ENCODE assay signal across 23 cellular contexts in the genomic region with DNA sequence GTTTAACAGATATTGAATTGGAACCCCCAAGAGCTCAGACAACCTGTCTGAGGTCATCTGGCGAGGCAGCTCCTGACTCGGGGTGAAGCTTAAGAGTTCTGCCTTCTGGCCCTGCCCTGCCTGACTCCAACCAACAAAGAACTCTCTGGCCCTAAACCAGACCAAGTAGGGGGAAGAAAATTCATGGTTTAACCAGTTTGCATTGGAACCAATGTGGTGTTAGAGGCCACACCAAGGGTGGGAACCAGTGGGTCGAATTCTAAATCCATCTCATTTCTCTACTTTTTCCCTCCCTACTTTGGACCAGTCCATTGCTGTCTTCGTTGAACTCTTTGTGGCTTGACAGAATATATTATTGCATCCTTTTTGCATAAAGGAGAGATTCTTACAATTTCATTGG. TPM values are rescaled to one million over a fixed set of nuclear protein-coding genes. Genes with fewer than 3 reads are reported as not detected.
"Had no signal": no experiment of that assay in that cellular context is flagged by ENCODE, and none has a peak within 500 bp of the region (broad histone marks: within the 10 kb centered on the region; RNA-seq: fewer than 3 reads in every experiment).

No MANE protein-coding gene starts in this region.

- H3K27ac ChIP-seq: dorsolateral prefrontal cortex, esophagus muscularis mucosa, gastroesophageal sphincter, left ventricle myocardium inferior, neutrophil, right atrium auricular region, sigmoid colon, upper lobe of right lung had no signal

- H3K4me1 ChIP-seq: gastroesophageal sphincter, left ventricle myocardium inferior, right atrium auricular region, sigmoid colon had no signal

- H3K27me3 Mint-ChIP-seq: stimulated activated naive B cell treated with anti-CD40 and anti-IgM and Interleukin-4, amounts not matched to agents 10 μg/mL and 1 μg/mL and 100 μg/mL, for 72 hours; stimulated activated naive CD8-positive, alpha-beta T cell treated with anti-CD3 and anti-CD28 coated beads, Interleukin-15, amount 100 ng/mL, for 72 hours had no signal

- H3K36me3 ChIP-seq: esophagus muscularis mucosa, gastroesophageal sphincter, left ventricle myocardium inferior, lower lobe of right lung, neutrophil, right atrium auricular region, sigmoid colon, upper lobe of right lung had no signal

- H3K4me3 Mint-ChIP-seq: immature natural killer cell; memory B cell; naive thymus-derived CD4-positive, alpha-beta T cell; stimulated activated naive B cell treated with anti-CD40 and anti-IgM and Interleukin-4, amounts not matched to agents 10 μg/mL and 1 μg/mL and 100 μg/mL, for 72 hours; stimulated activated naive CD8-positive, alpha-beta T cell treated with anti-CD3 and anti-CD28 coated beads, Interleukin-15, amount 100 ng/mL, for 72 hours had no signal

- H3K9me3 ChIP-seq: esophagus muscularis mucosa, gastroesophageal sphincter, left ventricle myocardium inferior, lower lobe of right lung, neutrophil, right atrium auricular region, sigmoid colon, upper lobe of right lung had no signal

- H3K36me3 Mint-ChIP-seq: immature natural killer cell; memory B cell; naive thymus-derived CD4-positive, alpha-beta T cell; stimulated activated naive B cell treated with anti-CD40 and anti-IgM and Interleukin-4, amounts not matched to agents 10 μg/mL and 1 μg/mL and 100 μg/mL, for 72 hours had no signal

- H3K4me1 Mint-ChIP-seq: immature natural killer cell; memory B cell; stimulated activated naive B cell treated with anti-CD40 and anti-IgM and Interleukin-4, amounts not matched to agents 10 μg/mL and 1 μg/mL and 100 μg/mL, for 72 hours; stimulated activated naive CD8-positive, alpha-beta T cell treated with anti-CD3 and anti-CD28 coated beads, Interleukin-15, amount 100 ng/mL, for 72 hours had no signal

- ATAC-seq: gastroesophageal sphincter; lower lobe of right lung; naive thymus-derived CD4-positive, alpha-beta T cell; stimulated activated naive B cell treated with anti-CD40 and anti-IgM and Interleukin-4, amounts not matched to agents 10 μg/mL and 1 μg/mL and 100 μg/mL, for 72 hours; stimulated activated naive CD8-positive, alpha-beta T cell treated with anti-CD3 and anti-CD28 coated beads, Interleukin-15, amount 100 ng/mL, for 72 hours; upper lobe of right lung had no signal

- H3K27ac Mint-ChIP-seq: immature natural killer cell; memory B cell; stimulated activated naive B cell treated with anti-CD40 and anti-IgM and Interleukin-4, amounts not matched to agents 10 μg/mL and 1 μg/mL and 100 μg/mL, for 72 hours; stimulated activated naive CD8-positive, alpha-beta T cell treated with anti-CD3 and anti-CD28 coated beads, Interleukin-15, amount 100 ng/mL, for 72 hours had no signal

- DNase-seq: central memory CD4-positive, alpha-beta T cell; cortex of kidney; dorsolateral prefrontal cortex; effector CD8-positive, alpha-beta T cell; foreskin fibroblast; immature natural killer cell; left ventricle myocardium inferior; lower lobe of right lung; naive thymus-derived CD4-positive, alpha-beta T cell; posterior cingulate gyrus; sigmoid colon; stimulated activated CD4-positive, alpha-beta T cell treated with anti-CD3 and anti-CD28 coated beads, Interleukin-2, amount 100 ng/mL, for 24 hours; stimulated activated CD4-positive, alpha-beta T cell treated with anti-CD3 and anti-CD28 coated beads, Interleukin-4, amount 100 ng/mL, for 4 hours; stimulated activated naive B cell treated with anti-CD40 and anti-IgM and Interleukin-4, amounts not matched to agents 10 μg/mL and 1 μg/mL and 100 μg/mL, for 72 hours; stimulated activated naive CD8-positive, alpha-beta T cell treated with anti-CD3 and anti-CD28 coated beads, Interleukin-15, amount 100 ng/mL, for 72 hours; upper lobe of right lung had no signal

- H3K4me3 ChIP-seq: dorsolateral prefrontal cortex, esophagus muscularis mucosa, gastroesophageal sphincter, left ventricle myocardium inferior, lower lobe of right lung, right atrium auricular region, sigmoid colon, skin epidermis, upper lobe of right lung had no signal

- H3K9me3 Mint-ChIP-seq: immature natural killer cell; memory B cell; naive thymus-derived CD4-positive, alpha-beta T cell; stimulated activated naive B cell treated with anti-CD40 and anti-IgM and Interleukin-4, amounts not matched to agents 10 μg/mL and 1 μg/mL and 100 μg/mL, for 72 hours; stimulated activated naive CD8-positive, alpha-beta T cell treated with anti-CD3 and anti-CD28 coated beads, Interleukin-15, amount 100 ng/mL, for 72 hours had no signal

- H3K27me3 ChIP-seq: dorsolateral prefrontal cortex, esophagus muscularis mucosa, gastroesophageal sphincter, neutrophil, right atrium auricular region, sigmoid colon, upper lobe of right lung had no signal

RNA-seq across cellular contexts. Expression of a gene that starts 30.4 kb away (rescaled TPM):
- total RNA-seq: esophagus muscularis mucosa; gastroesophageal sphincter; left ventricle myocardium inferior; lower lobe of right lung; naive thymus-derived CD4-positive, alpha-beta T cell; right atrium auricular region; sigmoid colon; subcutaneous adipose tissue; upper lobe of right lung had no signal
- polyA plus RNA-seq: naive thymus-derived CD4-positive, alpha-beta T cell; sigmoid colon had no signal
